17 cellular contexts compared by ENCODE assay signal in genomic region chr7:4734587-4735365, GRCh38. TPM values are rescaled to one million over a fixed set of nuclear protein-coding genes. Genes with fewer than 3 reads are reported as not detected.
DNase-seq lines count a peak whose midpoint lies in the region; ATAC-seq and TF ChIP-seq lines count a peak whose summit lies in the region.
"Had no signal": no experiment of that assay in that cellular context is flagged by ENCODE, and none has a peak within 500 bp of the region (broad histone marks: within the 10 kb centered on the region; RNA-seq: fewer than 3 reads in every experiment).

No MANE protein-coding gene starts in this region.

- 68% methylated on average over 24 of the region's 24 CpGs for WGBS in right cardiac atrium

- H3K9me3 ChIP-seq in Caco-2 (no peaks in the 10 kb centered on the region), right cardiac atrium (ENCODE audit: control insufficient read depth, low read length) (no peaks in the 10 kb centered on the region), osteoblast (ENCODE audit: low read depth, low read length) (no peaks in the 10 kb centered on the region)
- H3K9me3 ChIP-seq: tibial nerve had no signal

- no peak for ATAC-seq in activated naive CD8-positive, alpha-beta T cell treated with anti-CD3 and anti-CD28 coated beads, Interleukin-2, amount 10 ng/mL, durations not matched to agents 7 days and 5 days (ENCODE audit: low read depth)
- ATAC-seq in right cardiac atrium (peak in 1 of 2 donors; percentile 32), HG03196 (IDR thresholded peaks at IDR 0.05; ENCODE audit: unreplicated experiment) (no peak)

- H3K4me2 ChIP-seq in osteoblast (ENCODE audit: insufficient read depth, low read length), result no peak overlapping the region
- H3K4me2 ChIP-seq: PC-9 had no signal

- no peak for TF ChIP-seq CTCF in Caco-2 (IDR thresholded peaks at IDR 0.05; ENCODE audit: insufficient read depth in 1 of 2, low read depth in 1 of 2, low read length in 1 of 2, severe bottlenecking in 1 of 2, unreplicated experiment in 1 of 2)
- no peak for TF ChIP-seq CTCF in retinal pigment epithelial cell (conservative IDR thresholded peaks at IDR 0.05; ENCODE audit: low read depth, low read length)
- TF ChIP-seq CTCF in osteoblast (IDR thresholded peaks at IDR 0.05; ENCODE audit: extremely low read depth, low read depth, low read length), result no peak

- H3K27ac ChIP-seq in right cardiac atrium (ENCODE audit: low read length), result peak overlapping the region; percentile 2
- H3K27ac ChIP-seq in osteoblast (ENCODE audit: low read depth, low read length), result no peak overlapping the region
- H3K27ac ChIP-seq: HL-60, PC-9, tibial nerve had no signal

- H3K79me2 ChIP-seq in osteoblast (ENCODE audit: insufficient read depth, low read length), result peaks cover 73% of the 10 kb centered on the region

- DNase-seq in Caco-2 (no peak), right cardiac atrium (peak in 2 of 3 donors; percentile 55 to 63), retinal pigment epithelial cell (ENCODE audit: low read depth) (peak; percentile 93), osteoblast (ENCODE audit: insufficient read length, low spot score, missing footprints) (no peak), cortex of kidney (lab: John Stamatoyannopoulos, UW) (no peak), NCI-H2196 treated with DMSO at 0.1 percent for 48 hours (lab: John Stamatoyannopoulos, UW; ENCODE audit: unreplicated experiment) (no peak)
- no peak for DNase-seq in activated naive CD8-positive, alpha-beta T cell treated with anti-CD3 and anti-CD28 coated beads, Interleukin-2, amount 10 ng/mL, durations not matched to agents 7 days and 5 days
- DNase-seq: CD4-positive, CD25-positive, alpha-beta regulatory T cell; effector CD4-positive, alpha-beta T cell; Karpas-422; NCI-H1436 treated with DMSO at 0.1 percent for 48 hours; NCI-H524; PC-9; SW 1271 had no signal

- peaks cover 5% of the 10 kb centered on the region for H3K36me3 ChIP-seq in Caco-2 (ENCODE audit: control insufficient read depth, insufficient read depth, low read length)
- peaks cover 11% of the 10 kb centered on the region for H3K36me3 ChIP-seq in osteoblast (ENCODE audit: insufficient read depth, low read length)

- peaks cover 20% of the 10 kb centered on the region for H3K4me1 Mint-ChIP-seq in Caco-2 (ENCODE audit: low read depth, unreplicated experiment)
- peaks cover 59% of the 10 kb centered on the region for H3K4me1 Mint-ChIP-seq in activated naive CD8-positive, alpha-beta T cell treated with anti-CD3 and anti-CD28 coated beads, Interleukin-2, amount 10 ng/mL, durations not matched to agents 7 days and 5 days

- POLR2A ChIA-PET in Caco-2 (lab: Charles Lee), result no interaction called here
- POLR2A ChIA-PET in activated naive CD8-positive, alpha-beta T cell treated with anti-CD3 and anti-CD28 coated beads, Interleukin-2, amount 10 ng/mL, durations not matched to agents 7 days and 5 days (lab: Charles Lee), result interaction anchor here (1.3 to 5.9 kb wide), 4 partner anchors 9 to 93 kb away, joined by 6 to 43 read pairs (median 8); no protein-coding TSS in a partner anchor

- no peak overlapping the region for H3K4me3 Mint-ChIP-seq in Caco-2 (ENCODE audit: unreplicated experiment)
- no peak overlapping the region for H3K4me3 Mint-ChIP-seq in activated naive CD8-positive, alpha-beta T cell treated with anti-CD3 and anti-CD28 coated beads, Interleukin-2, amount 10 ng/mL, durations not matched to agents 7 days and 5 days
- H3K4me3 Mint-ChIP-seq: CD4-positive, CD25-positive, alpha-beta regulatory T cell had no signal

- peaks cover 21% of the 10 kb centered on the region for H3K4me1 ChIP-seq in Caco-2
- H3K4me1 ChIP-seq in right cardiac atrium (ENCODE audit: control insufficient read depth, insufficient read depth, low read length), result peaks cover 5% of the 10 kb centered on the region
- H3K4me1 ChIP-seq in osteoblast (ENCODE audit: insufficient read depth, low read length), result peaks cover 13% of the 10 kb centered on the region

- CTCF ChIA-PET in Caco-2 (lab: Charles Lee), result no interaction called here

- no peaks in the 10 kb centered on the region for H3K9me3 Mint-ChIP-seq in Caco-2 (ENCODE audit: unreplicated experiment)
- no peaks in the 10 kb centered on the region for H3K9me3 Mint-ChIP-seq in activated naive CD8-positive, alpha-beta T cell treated with anti-CD3 and anti-CD28 coated beads, Interleukin-2, amount 10 ng/mL, durations not matched to agents 7 days and 5 days

- intact Hi-C loops in Caco-2 (cut with micrococcal nuclease; ENCODE audit: unreplicated experiment), result loop anchor here (5.0 kb wide), 1 partner anchor 92 kb away; no protein-coding TSS in a partner anchor
- intact Hi-C loops in right cardiac atrium (cut with DNase I), result loop anchor here in 2 of 4 donors (5.0 to 10.0 kb wide), 2 partner anchors 47 to 50 kb away; partner anchors contain the start of gene FOXK1 (in 1 of the 2)

- H3K4me3 ChIP-seq in Caco-2 (ENCODE audit: low read depth, low read length), result no peak overlapping the region
- no peak overlapping the region for H3K4me3 ChIP-seq in right cardiac atrium (ENCODE audit: low read length)
- H3K4me3 ChIP-seq in retinal pigment epithelial cell (ENCODE audit: low read length), result no peak overlapping the region
- no peak overlapping the region for H3K4me3 ChIP-seq in osteoblast (ENCODE audit: insufficient read depth, low read length)
- H3K4me3 ChIP-seq: PC-9, tibial nerve had no signal

- no TSS peak for BruUV-seq in Caco-2 (replicated peaks; lab: Mats Ljungman, UMichigan)

- H3K27ac Mint-ChIP-seq in Caco-2 (ENCODE audit: unreplicated experiment), result peak overlapping the region; percentile 54
- peak overlapping the region; percentile 25 for H3K27ac Mint-ChIP-seq in activated naive CD8-positive, alpha-beta T cell treated with anti-CD3 and anti-CD28 coated beads, Interleukin-2, amount 10 ng/mL, durations not matched to agents 7 days and 5 days

- peaks cover 67% of the 10 kb centered on the region for H3K36me3 Mint-ChIP-seq in Caco-2 (ENCODE audit: insufficient read depth, unreplicated experiment)
- peaks cover 13% of the 10 kb centered on the region for H3K36me3 Mint-ChIP-seq in activated naive CD8-positive, alpha-beta T cell treated with anti-CD3 and anti-CD28 coated beads, Interleukin-2, amount 10 ng/mL, durations not matched to agents 7 days and 5 days

- no peaks in the 10 kb centered on the region for H3K27me3 ChIP-seq in Caco-2 (replicated peaks; ENCODE audit: control insufficient read depth, insufficient read depth, low read length)
- H3K27me3 ChIP-seq in right cardiac atrium (ENCODE audit: control insufficient read depth, insufficient read depth), result no peaks in the 10 kb centered on the region
- no peaks in the 10 kb centered on the region for H3K27me3 ChIP-seq in osteoblast (ENCODE audit: insufficient read depth, low read length)
- H3K27me3 ChIP-seq: tibial nerve had no signal

- H3K27me3 Mint-ChIP-seq in Caco-2 (ENCODE audit: insufficient read depth, unreplicated experiment), result no peaks in the 10 kb centered on the region
- no peaks in the 10 kb centered on the region for H3K27me3 Mint-ChIP-seq in activated naive CD8-positive, alpha-beta T cell treated with anti-CD3 and anti-CD28 coated beads, Interleukin-2, amount 10 ng/mL, durations not matched to agents 7 days and 5 days
- H3K27me3 Mint-ChIP-seq: CD4-positive, CD25-positive, alpha-beta regulatory T cell had no signal

- peaks cover 29% of the 10 kb centered on the region for H4K20me1 ChIP-seq in osteoblast (ENCODE audit: insufficient read depth, low read length)

- H2AFZ ChIP-seq in osteoblast (ENCODE audit: low read length), result no peak overlapping the region
- H2AFZ ChIP-seq: PC-9 had no signal

RNA-seq across cellular contexts. Expression of gene AP5Z1, which starts 40.6 kb away (rescaled TPM):
- 64.7 and 66.8 TPM in 2 replicates for total RNA-seq in Caco-2 (2022)
- 10 to 100 TPM; 70.1 to 74.6 TPM for total RNA-seq in activated naive CD8-positive, alpha-beta T cell treated with anti-CD3 and anti-CD28 coated beads, Interleukin-2, amount 10 ng/mL, durations not matched to agents 7 days and 5 days
- total RNA-seq in right cardiac atrium, result 10 to 100 TPM; 10.5 to 17.3 (median 15.2) TPM
- polyA plus RNA-seq in right cardiac atrium, result 12.4 TPM
- total RNA-seq in osteoblast, result 63.9 and 73.1 TPM in 2 replicates

RNA-seq across cellular contexts. Expression of gene FOXK1, which starts 52.7 kb away (rescaled TPM):
- total RNA-seq in Caco-2 (2022) (50.8 and 51.2 TPM in 2 replicates), right cardiac atrium (10 to 100 TPM; 15.4 to 22.4 (median 20.3) TPM), osteoblast (26.2 and 31.8 TPM in 2 replicates)
- 10 to 100 TPM; 41.7 to 42.1 TPM for total RNA-seq in activated naive CD8-positive, alpha-beta T cell treated with anti-CD3 and anti-CD28 coated beads, Interleukin-2, amount 10 ng/mL, durations not matched to agents 7 days and 5 days
- 10.9 TPM for polyA plus RNA-seq in right cardiac atrium

Comparison
In these comparisons a context has a peak if more than half of its experiments do, and no peak if none do; other contexts are left out.
1. DNase-seq: peak in right cardiac atrium (2 of 3) and retinal pigment epithelial cell (single experiment); none in Caco-2 (0 of 2), activated naive CD8-positive, alpha-beta T cell treated with anti-CD3 and anti-CD28 coated beads, Interleukin-2, amount 10 ng/mL, durations not matched to agents 7 days and 5 days (single experiment), osteoblast (single experiment), cortex of kidney (single experiment) and NCI-H2196 treated with DMSO at 0.1 percent for 48 hours (single experiment).